ENCODE assay signal across 31 cellular contexts in genomic region chr13:98108330-98108729, GRCh38.
"Had no signal": no experiment of that assay in that cellular context is flagged by ENCODE, and none has a peak within 500 bp of the region (broad histone marks: within the 10 kb centered on the region; RNA-seq: fewer than 3 reads in every experiment).

No MANE protein-coding gene starts in this region.

- H3K36me3 ChIP-seq: adrenal gland, breast epithelium, neutrophil, uterus had no signal

- H3K27ac ChIP-seq: adrenal gland, breast epithelium, neutrophil, uterus, VCaP had no signal

- FAIRE-seq: frontal cortex, keratinocyte, TTC549 had no signal

- H3K9me3 ChIP-seq: adrenal gland, breast epithelium, neutrophil, uterus had no signal

- H3K4me1 Mint-ChIP-seq: nephron progenitor cell; stimulated activated memory B cell treated with anti-CD40 and anti-IgM and Interleukin-4, amounts not matched to agents 10 μg/mL and 1 μg/mL and 100 μg/mL, for 72 hours; stimulated activated naive CD8-positive, alpha-beta T cell treated with anti-CD3 and anti-CD28 coated beads, Interleukin-15, amount 100 ng/mL, for 72 hours had no signal

- H3K9me3 Mint-ChIP-seq: dendritic cell treated with granulocyte-macrophage colony-stimulating factor and Interleukin-4, amounts not matched to agents 40 ng/mL and 50 ng/mL, for 4 days had no signal

- H3K27me3 ChIP-seq: adrenal gland, breast epithelium, neutrophil, uterus had no signal

- H3K27me3 Mint-ChIP-seq: dendritic cell treated with granulocyte-macrophage colony-stimulating factor and Interleukin-4, amounts not matched to agents 40 ng/mL and 50 ng/mL, for 4 days; type B pancreatic cell had no signal

- H3K36me3 Mint-ChIP-seq: activated naive CD8-positive, alpha-beta T cell; stimulated activated memory B cell treated with anti-CD40 and anti-IgM and Interleukin-4, amounts not matched to agents 10 μg/mL and 1 μg/mL and 100 μg/mL, for 72 hours; type B pancreatic cell had no signal

- H3K4me3 Mint-ChIP-seq: activated naive CD8-positive, alpha-beta T cell; dendritic cell treated with granulocyte-macrophage colony-stimulating factor and Interleukin-4, amounts not matched to agents 40 ng/mL and 50 ng/mL, for 4 days; endodermal cell; nephron progenitor cell; stimulated activated memory B cell treated with anti-CD40 and anti-IgM and Interleukin-4, amounts not matched to agents 10 μg/mL and 1 μg/mL and 100 μg/mL, for 72 hours; stimulated activated naive CD8-positive, alpha-beta T cell treated with anti-CD3 and anti-CD28 coated beads, Interleukin-15, amount 100 ng/mL, for 72 hours; type B pancreatic cell had no signal

- DNase-seq: activated CD4-positive, alpha-beta T cell treated with anti-CD3 and anti-CD28 coated beads for 48 hours; activated CD4-positive, alpha-beta T cell treated with anti-CD3 and anti-CD28 coated beads, Interleukin-2, amount 50 U/mL, for 48 hours; activated CD8-positive, alpha-beta memory T cell treated with anti-CD3 and anti-CD28 coated beads for 24 hours; activated effector memory CD4-positive, alpha-beta T cell treated with Interleukin-2 at 50 U/mL for 16 hours; activated naive CD4-positive, alpha-beta T cell treated with Interleukin-2 at 50 U/mL for 16 hours; adrenal gland; central memory CD4-positive, alpha-beta T cell; endodermal cell; hippocampal formation; left cardiac atrium; left ventricle myocardium superior; nephron progenitor cell; stimulated activated CD4-positive, alpha-beta T cell treated with anti-CD3 and anti-CD28 coated beads, Interleukin-1b, Interleukin-23, amount 100 ng/mL, for 48 hours; stimulated activated CD4-positive, alpha-beta T cell treated with anti-CD3 and anti-CD28 coated beads, Interleukin-4, amount 100 ng/mL, for 4 hours; stimulated activated CD8-positive, alpha-beta memory T cell treated with anti-CD3 and anti-CD28 coated beads, Interleukin-4, amount 100 ng/mL, for 48 hours; stimulated activated naive CD8-positive, alpha-beta T cell treated with anti-CD3 and anti-CD28 coated beads, Interleukin-15, amount 100 ng/mL, for 72 hours; substantia nigra; uterus had no signal

- H3K4me3 ChIP-seq: adrenal gland, breast epithelium, smooth muscle cell, uterus had no signal

- ATAC-seq: esophagus mucosa; left cardiac atrium; left ventricle myocardium superior; sciatic nerve; stimulated activated memory B cell treated with anti-CD40 and anti-IgM and Interleukin-4, amounts not matched to agents 10 μg/mL and 1 μg/mL and 100 μg/mL, for 72 hours; stimulated activated naive CD8-positive, alpha-beta T cell treated with anti-CD3 and anti-CD28 coated beads, Interleukin-15, amount 100 ng/mL, for 72 hours had no signal

- H3K27ac Mint-ChIP-seq: activated naive CD8-positive, alpha-beta T cell; dendritic cell treated with granulocyte-macrophage colony-stimulating factor and Interleukin-4, amounts not matched to agents 40 ng/mL and 50 ng/mL, for 4 days; endodermal cell; nephron progenitor cell; stimulated activated memory B cell treated with anti-CD40 and anti-IgM and Interleukin-4, amounts not matched to agents 10 μg/mL and 1 μg/mL and 100 μg/mL, for 72 hours; stimulated activated naive CD8-positive, alpha-beta T cell treated with anti-CD3 and anti-CD28 coated beads, Interleukin-15, amount 100 ng/mL, for 72 hours; type B pancreatic cell had no signal

- H3K4me2 ChIP-seq: smooth muscle cell had no signal

- H3K4me1 ChIP-seq: adrenal gland, breast epithelium, uterus had no signal
